ENCODE assay signal across 8 cellular contexts in the genomic region with DNA sequence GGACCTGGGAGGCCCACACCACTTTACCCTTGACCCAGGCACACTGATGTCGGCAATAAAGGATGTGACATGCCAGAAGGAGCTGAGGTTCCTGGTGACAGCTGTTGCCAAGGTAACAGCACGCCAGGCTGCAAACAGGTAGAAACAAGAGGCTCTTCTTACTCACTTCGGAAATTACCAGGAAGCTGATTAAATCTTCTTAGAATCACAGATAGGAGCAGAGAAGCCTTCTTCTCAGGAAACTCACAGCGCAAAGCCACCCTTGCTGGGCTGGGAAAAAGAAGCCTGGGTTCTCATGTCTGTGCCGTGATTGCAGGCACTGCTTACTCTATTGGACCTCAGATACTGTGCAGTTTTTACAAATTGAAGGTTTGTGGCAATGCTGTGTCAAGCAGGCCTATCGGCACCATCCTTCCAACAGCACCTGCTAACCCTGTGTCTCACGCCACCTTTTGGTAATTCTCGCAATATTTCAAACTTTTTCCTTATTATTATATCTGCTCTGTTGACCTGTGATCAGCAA.
DNase-seq lines count a peak whose midpoint lies in the region; ATAC-seq, FAIRE-seq and TF ChIP-seq lines count a peak whose summit lies in the region.

No MANE protein-coding gene starts in this region.

- H3K27ac ChIP-seq in HEK293 (ENCODE audit: extremely low read depth, low read depth, low read length) = no peak overlapping the region

- TF ChIP-seq CTCF in HEK293 (tag by site-specific recombination; IDR thresholded peaks at IDR 0.05) (no peak), bronchial epithelial cell (IDR thresholded peaks at IDR 0.05; ENCODE audit: insufficient read depth, low read length, severe bottlenecking) (peak; percentile 3)

- H3K4me3 ChIP-seq in HEK293 (ENCODE audit: low read depth, low read length) (no peak overlapping the region), bronchial epithelial cell (ENCODE audit: low read depth, low read length) (no peak overlapping the region)

- CTCF ChIA-PET in HEK293 (lab: Yijun Ruan, JAX) = interaction anchor here (0.6 to 1.1 kb wide), 3 partner anchors 12 to 263 kb away, joined by 3 to 4 read pairs (median 4); no protein-coding TSS in a partner anchor

- POLR2A ChIA-PET in HEK293 (lab: Yijun Ruan, JAX) = no interaction called here

- H3K36me3 ChIP-seq in HEK293 (ENCODE audit: control insufficient read depth in 2 of 2, insufficient read depth in 1 of 2, low read length in 2 of 2) = no peaks in the 10 kb centered on the region
- H3K36me3 ChIP-seq in bronchial epithelial cell (ENCODE audit: control insufficient read depth, insufficient read depth, low read length) = no peaks in the 10 kb centered on the region

- ATAC-seq in GM18517 (IDR thresholded peaks at IDR 0.05; ENCODE audit: unreplicated experiment) = no peak
- ATAC-seq in GM21390 (IDR thresholded peaks at IDR 0.05; ENCODE audit: unreplicated experiment) = no peak
- ATAC-seq in HG03196 (IDR thresholded peaks at IDR 0.05; ENCODE audit: unreplicated experiment) = no peak

- H3K9me3 ChIP-seq in HEK293 (ENCODE audit: control insufficient read depth, insufficient read depth, low read depth, low read length) = no peaks in the 10 kb centered on the region

- FAIRE-seq in bronchial epithelial cell (lab: Jason Lieb, UNC) = no peak
- no peak for FAIRE-seq in GM12891 (lab: Jason Lieb, UNC)

- no peak for TF ChIP-seq POLR2A in GM12891 (IDR thresholded peaks at IDR 0.05; ENCODE audit: low read depth, low read length)

- peak; percentile 65 for DNase-seq in activated CD4-positive, CD25-positive, alpha-beta regulatory T cell treated with anti-CD3 and anti-CD28 coated beads, Interleukin-2, amount 50 U/mL, for 16 hours (ENCODE audit: low read depth, low spot score)
- peak; percentile 91 for DNase-seq in bronchial epithelial cell (ENCODE audit: low read depth)
- DNase-seq in stimulated activated CD4-positive, alpha-beta T cell treated with anti-CD3 and anti-CD28 coated beads, Interleukin-1b, Interleukin-23, amount 100 ng/mL, for 48 hours = peak; percentile 86
- no peak for DNase-seq in GM12891 (ENCODE audit: insufficient read length, low spot score)

- no peaks in the 10 kb centered on the region for H3K4me1 ChIP-seq in HEK293 (ENCODE audit: control insufficient read depth, insufficient read depth, low read length)

- H3K27me3 ChIP-seq in bronchial epithelial cell (ENCODE audit: control insufficient read depth, insufficient read depth, low read length) = no peaks in the 10 kb centered on the region

TF ChIP-seq in HEK293, 187 proteins besides CTCF, POLR2A, EP300 and RAD21:
- TF ChIP-seq ZNF529 (tag by site-specific recombination; IDR thresholded peaks at IDR 0.05; ENCODE audit: insufficient replicate concordance) (no peak), SCRT2 (tag by site-specific recombination; IDR thresholded peaks at IDR 0.05) (0 out of 2 replicates have a peak, but pooled peaks have one; percentile 31), ZNF391 (tag by site-specific recombination; IDR thresholded peaks at IDR 0.05; ENCODE audit: borderline replicate concordance, low read depth) (no peak)

TF ChIP-seq in GM12891, 5 proteins besides CTCF, POLR2A, EP300 and RAD21:
- TF ChIP-seq SPI1 (IDR thresholded peaks at IDR 0.05; ENCODE audit: low read depth, low read length) (no peak), TAF1 (IDR thresholded peaks at IDR 0.05; ENCODE audit: low read depth, low read length) (no peak), POLR2AphosphoS5 (IDR thresholded peaks at IDR 0.05; ENCODE audit: low read depth, low read length) (no peak), PAX5 (IDR thresholded peaks at IDR 0.05; ENCODE audit: insufficient read depth, low read length, severe bottlenecking) (no peak), POU2F2 (IDR thresholded peaks at IDR 0.05; ENCODE audit: low read depth, low read length) (no peak)
